Comparison of ENCODE assay signal across 15 cellular contexts in genomic region chr7:115844857-115845256, GRCh38.
"Had no signal": no experiment of that assay in that cellular context is flagged by ENCODE, and none has a peak within 500 bp of the region (broad histone marks: within the 10 kb centered on the region; RNA-seq: fewer than 3 reads in every experiment).

No MANE protein-coding gene starts in this region.

- DNase-seq: activated CD4-positive, alpha-beta T cell treated with anti-CD3 and anti-CD28 coated beads, Interleukin-2, amount 50 U/mL, for 48 hours; activated T-cell treated with anti-CD3 and anti-CD28 coated beads for 4 hours; body of pancreas; cortex of kidney; effector CD4-positive, alpha-beta T cell; head of caudate nucleus; stimulated activated CD4-positive, alpha-beta T cell treated with anti-CD3 and anti-CD28 coated beads, Interleukin-2, amount 100 ng/mL, for 24 hours; stimulated activated naive CD4-positive, alpha-beta T cell treated with Interleukin-2 at 50 U/mL for 16 hours; SW 1271; thyroid gland had no signal

- H3K4me3 ChIP-seq: body of pancreas, lung, thyroid gland had no signal

- H3K4me1 ChIP-seq: body of pancreas, thyroid gland had no signal

- ATAC-seq: body of pancreas; esophagus mucosa; natural killer cell treated with Interleukin-12 subunit alpha and Interleukin-12 subunit beta and Interleukin-15 and Interleukin-18, amount 100 ng/mL, for 72 hours had no signal

- FAIRE-seq: frontal cortex had no signal

- H3K27ac ChIP-seq: body of pancreas, neutrophil, thyroid gland had no signal

- H3K36me3 ChIP-seq: neutrophil, thyroid gland had no signal

- H3K27me3 ChIP-seq: body of pancreas, thyroid gland had no signal

- H3K9me3 ChIP-seq: body of pancreas, neutrophil, thyroid gland had no signal
